Comparison of ENCODE assay signal across 8 cellular contexts in genomic region chr1:228059536-228060457, GRCh38. TPM values are rescaled to one million over a fixed set of nuclear protein-coding genes. Genes with fewer than 3 reads are reported as not detected.
DNase-seq lines count a peak whose midpoint lies in the region; ATAC-seq and TF ChIP-seq lines count a peak whose summit lies in the region.

No MANE protein-coding gene starts in this region.

- H3K36me3 Mint-ChIP-seq in T-helper 2 cell treated with Interferon-gamma antibody and Interleukin-4, amounts not matched to agents 5 μg/mL and 100 μg/mL, for 36 hours (ENCODE audit: low read depth), result no peaks in the 10 kb centered on the region
- H3K36me3 Mint-ChIP-seq in stimulated activated effector memory CD8-positive, alpha-beta T cell treated with anti-CD3 and anti-CD28 coated beads, Interleukin-12 subunit alpha, Interleukin-12 subunit beta, amount 100 ng/mL, for 72 hours, result no peaks in the 10 kb centered on the region

- dilution Hi-C loops in mammary epithelial cell (cut with HindIII; ENCODE audit: low sequenced_read_pairs), result no loop called here

- H3K79me2 ChIP-seq in mammary epithelial cell (ENCODE audit: insufficient read depth, low read length), result no peaks in the 10 kb centered on the region

- intact Hi-C loops in A673 (cut with micrococcal nuclease; ENCODE audit: unreplicated experiment), result no loop called here
- intact Hi-C loops in mammary epithelial cell (cut with micrococcal nuclease), result loop anchor here (5.0 kb wide), 1 partner anchor 47 kb away; no protein-coding TSS in a partner anchor
- intact Hi-C loops in lower lobe of right lung (cut with DNase I), result no loop called here

- H3K4me3 ChIP-seq in A673 (ENCODE audit: low read depth, low read length, poor library complexity, severe bottlenecking) (peak overlapping the region; percentile 43), mammary epithelial cell (replicated peaks in 1 of 3; ENCODE audit: insufficient read depth in 1 of 3, low read depth in 2 of 3, low read length in 3 of 3) (peak overlapping the region in 2 of 3 experiments; percentile 44 to 46), lower lobe of right lung (peak overlapping the region; percentile 51)

- 0% methylated on average over 2 of the region's 35 CpGs for WGBS in mammary epithelial cell (ENCODE audit: low coverage, missing lambda C conversion rate)

- CTCF ChIA-PET in A673 (lab: Charles Lee) (no interaction called here), mammary epithelial cell (lab: Charles Lee; ENCODE audit: low non-redundant PET) (no interaction called here)

- peak overlapping the region; percentile 74 for H3K4me2 ChIP-seq in mammary epithelial cell (ENCODE audit: insufficient read depth, low read depth, low read length)

- BruUV-seq in A673 (replicated peaks; lab: Mats Ljungman, UMichigan) (no TSS peak), mammary epithelial cell (replicated peaks; lab: Mats Ljungman, UMichigan) (no TSS peak)

- peaks cover 8% of the 10 kb centered on the region for H3K4me1 ChIP-seq in A673 (ENCODE audit: insufficient read depth, low read length, poor library complexity, severe bottlenecking)
- H3K4me1 ChIP-seq in mammary epithelial cell (ENCODE audit: insufficient read depth, low read length), result peaks cover 15% of the 10 kb centered on the region
- peaks cover 14% of the 10 kb centered on the region for H3K4me1 ChIP-seq in lower lobe of right lung

- H3K27me3 Mint-ChIP-seq in T-helper 2 cell treated with Interferon-gamma antibody and Interleukin-4, amounts not matched to agents 5 μg/mL and 100 μg/mL, for 36 hours (ENCODE audit: low read depth), result peaks cover 50% of the 10 kb centered on the region

- in situ Hi-C loops in mammary epithelial cell (cut with MboI; ENCODE audit: low sequenced_read_pairs in 2 of 2), result no loop called here

- TF ChIP-seq CTCF in A673 (conservative IDR thresholded peaks at IDR 0.05; ENCODE audit: low read depth, low read length) (no peak), mammary epithelial cell (conservative IDR thresholded peaks at IDR 0.05 in 1 of 2, IDR thresholded peaks at IDR 0.05 in 1 of 2; ENCODE audit: extremely low read depth in 1 of 2, insufficient read depth in 1 of 2, low read depth in 1 of 2, low read length in 2 of 2) (no peak), lower lobe of right lung (IDR thresholded peaks at IDR 0.05) (no peak)

- H3K27ac ChIP-seq in A673 (ENCODE audit: low read depth, low read length, poor library complexity, severe bottlenecking), result no peak overlapping the region
- no peak overlapping the region for H3K27ac ChIP-seq in mammary epithelial cell (ENCODE audit: insufficient read depth, low read depth, low read length)
- peak overlapping the region; percentile 66 for H3K27ac ChIP-seq in lower lobe of right lung

- H3K9ac ChIP-seq in mammary epithelial cell (ENCODE audit: insufficient read depth, low read length), result no peak overlapping the region

- peak; percentile 45 for ATAC-seq in HG03342 (IDR thresholded peaks at IDR 0.05; ENCODE audit: unreplicated experiment)
- ATAC-seq in lower lobe of right lung, result peak; percentile 91 to 94
- ATAC-seq in stimulated activated effector memory CD8-positive, alpha-beta T cell treated with anti-CD3 and anti-CD28 coated beads, Interleukin-12 subunit alpha, Interleukin-12 subunit beta, amount 100 ng/mL, for 72 hours, result peak; percentile 78
- ATAC-seq in GM21528 (IDR thresholded peaks at IDR 0.05; ENCODE audit: low FRiP score, unreplicated experiment), result no peak
- no peak for ATAC-seq in HG02970 (IDR thresholded peaks at IDR 0.05; ENCODE audit: low FRiP score, unreplicated experiment)

- peak overlapping the region; percentile 72 for H3K4me3 Mint-ChIP-seq in T-helper 2 cell treated with Interferon-gamma antibody and Interleukin-4, amounts not matched to agents 5 μg/mL and 100 μg/mL, for 36 hours
- peak overlapping the region; percentile 62 for H3K4me3 Mint-ChIP-seq in stimulated activated effector memory CD8-positive, alpha-beta T cell treated with anti-CD3 and anti-CD28 coated beads, Interleukin-12 subunit alpha, Interleukin-12 subunit beta, amount 100 ng/mL, for 72 hours

- POLR2A ChIA-PET in A673 (lab: Charles Lee; ENCODE audit: low non-redundant PET), result no interaction called here

- H3K9me3 ChIP-seq in A673 (ENCODE audit: low read depth, low read length, poor library complexity, severe bottlenecking) (no peaks in the 10 kb centered on the region), mammary epithelial cell (replicated peaks; ENCODE audit: insufficient read depth, low read length) (no peaks in the 10 kb centered on the region), lower lobe of right lung (no peaks in the 10 kb centered on the region)

- H3K4me1 Mint-ChIP-seq in T-helper 2 cell treated with Interferon-gamma antibody and Interleukin-4, amounts not matched to agents 5 μg/mL and 100 μg/mL, for 36 hours (ENCODE audit: low read depth), result peaks cover 3% of the 10 kb centered on the region
- peaks cover 17% of the 10 kb centered on the region for H3K4me1 Mint-ChIP-seq in stimulated activated effector memory CD8-positive, alpha-beta T cell treated with anti-CD3 and anti-CD28 coated beads, Interleukin-12 subunit alpha, Interleukin-12 subunit beta, amount 100 ng/mL, for 72 hours

- H4K20me1 ChIP-seq in mammary epithelial cell (ENCODE audit: insufficient read depth, low read length), result no peaks in the 10 kb centered on the region

- no peak overlapping the region for H3K27ac Mint-ChIP-seq in T-helper 2 cell treated with Interferon-gamma antibody and Interleukin-4, amounts not matched to agents 5 μg/mL and 100 μg/mL, for 36 hours
- H3K27ac Mint-ChIP-seq in stimulated activated effector memory CD8-positive, alpha-beta T cell treated with anti-CD3 and anti-CD28 coated beads, Interleukin-12 subunit alpha, Interleukin-12 subunit beta, amount 100 ng/mL, for 72 hours, result no peak overlapping the region

- H2AFZ ChIP-seq in mammary epithelial cell (ENCODE audit: low read depth, low read length), result peak overlapping the region; percentile 77

- DNase-seq in A673 (ENCODE audit: low spot score) (peak; percentile 75), mammary epithelial cell (peak; percentile 84), lower lobe of right lung (peak; percentile 98)
- DNase-seq in T-helper 2 cell treated with Interferon-gamma antibody and Interleukin-4, amounts not matched to agents 5 μg/mL and 100 μg/mL, for 36 hours (ENCODE audit: low spot score), result peak; percentile 48
- DNase-seq in stimulated activated effector memory CD8-positive, alpha-beta T cell treated with anti-CD3 and anti-CD28 coated beads, Interleukin-12 subunit alpha, Interleukin-12 subunit beta, amount 100 ng/mL, for 72 hours (ENCODE audit: low spot score in 2 of 2), result peak; percentile 76 to 77

- H3K36me3 ChIP-seq in A673 (ENCODE audit: insufficient read depth, low read length, poor library complexity, severe bottlenecking) (no peaks in the 10 kb centered on the region), mammary epithelial cell (ENCODE audit: insufficient read depth, low read length) (no peaks in the 10 kb centered on the region), lower lobe of right lung (no peaks in the 10 kb centered on the region)

- no peaks in the 10 kb centered on the region for H3K9me3 Mint-ChIP-seq in T-helper 2 cell treated with Interferon-gamma antibody and Interleukin-4, amounts not matched to agents 5 μg/mL and 100 μg/mL, for 36 hours
- no peaks in the 10 kb centered on the region for H3K9me3 Mint-ChIP-seq in stimulated activated effector memory CD8-positive, alpha-beta T cell treated with anti-CD3 and anti-CD28 coated beads, Interleukin-12 subunit alpha, Interleukin-12 subunit beta, amount 100 ng/mL, for 72 hours

- H3K27me3 ChIP-seq in A673 (replicated peaks; ENCODE audit: insufficient read depth, low read depth, low read length, poor library complexity) (peaks cover 58% of the 10 kb centered on the region), mammary epithelial cell (ENCODE audit: insufficient read depth, low read length) (peaks cover 19% of the 10 kb centered on the region), lower lobe of right lung (ENCODE audit: low read depth) (peaks cover 64% of the 10 kb centered on the region)

RNA-seq across cellular contexts. Expression of gene ARF1, which starts 22.7 kb away (rescaled TPM):
- total RNA-seq in A673 (2021) (395 and 397 TPM in 2 replicates), mammary epithelial cell (100 to 1,000 TPM; 327 to 372 TPM), lower lobe of right lung (368 TPM)
- 595 TPM for polyA plus RNA-seq in mammary epithelial cell
- polyA minus RNA-seq in mammary epithelial cell, result 273 TPM

RNA-seq across cellular contexts. Expression of gene C1orf35, which starts 43.3 kb away (rescaled TPM):
- total RNA-seq in A673 (2021) (27.5 and 27.6 TPM in 2 replicates), mammary epithelial cell (10 to 100 TPM in 1 of 2 donors, 1 to 10 TPM in 1; 5.7 to 19.6 TPM), lower lobe of right lung (12.4 TPM)
- polyA plus RNA-seq in mammary epithelial cell, result 14.5 TPM
- polyA minus RNA-seq in mammary epithelial cell, result 9.7 TPM

RNA-seq across cellular contexts. Expression of gene MRPL55, which starts 49.3 kb away (rescaled TPM):
- total RNA-seq in A673 (2021) (60.4 and 70.8 TPM in 2 replicates), mammary epithelial cell (10 to 100 TPM; 37.7 to 42.3 TPM), lower lobe of right lung (43.6 TPM)
- 66.4 TPM for polyA plus RNA-seq in mammary epithelial cell
- polyA minus RNA-seq in mammary epithelial cell, result 11.7 TPM

RNA-seq across cellular contexts. Expression of gene WNT3A, which starts 53.0 kb away (rescaled TPM):
- total RNA-seq in A673 (2021) (not detected in 2 replicates), mammary epithelial cell (not detected), lower lobe of right lung (6.0 TPM)
- 0.02 TPM for polyA plus RNA-seq in mammary epithelial cell
- not detected for polyA minus RNA-seq in mammary epithelial cell

Comparison
In these comparisons a context has a peak if more than half of its experiments do, and no peak if none do; other contexts are left out.
1. DNase-seq: peak in every context shown above with its lines; median percentile 98 in lower lobe of right lung; 84 in mammary epithelial cell; 76 in stimulated activated effector memory CD8-positive, alpha-beta T cell treated with anti-CD3 and anti-CD28 coated beads, Interleukin-12 subunit alpha, Interleukin-12 subunit beta, amount 100 ng/mL, for 72 hours; 75 in A673; 48 in T-helper 2 cell treated with Interferon-gamma antibody and Interleukin-4, amounts not matched to agents 5 μg/mL and 100 μg/mL, for 36 hours.
2. ATAC-seq: peak in HG03342 (single experiment), lower lobe of right lung (2 of 2) and stimulated activated effector memory CD8-positive, alpha-beta T cell treated with anti-CD3 and anti-CD28 coated beads, Interleukin-12 subunit alpha, Interleukin-12 subunit beta, amount 100 ng/mL, for 72 hours (single experiment); none in GM21528 (single experiment) and HG02970 (single experiment).
3. Peak in every context shown above with its lines, with median percentiles within 50 percentile points of each other: H3K4me3 ChIP-seq.